Comparison of ENCODE assay signal across 13 cellular contexts in genomic region chr6:116385462-116385807, GRCh38. TPM values are rescaled to one million over a fixed set of nuclear protein-coding genes. Genes with fewer than 3 reads are reported as not detected.
DNase-seq lines count a peak whose midpoint lies in the region; ATAC-seq, FAIRE-seq and TF ChIP-seq lines count a peak whose summit lies in the region.
"Had no signal": no experiment of that assay in that cellular context is flagged by ENCODE, and none has a peak within 500 bp of the region (broad histone marks: within the 10 kb centered on the region; RNA-seq: fewer than 3 reads in every experiment).

No MANE protein-coding gene starts in this region.

- H3K14ac ChIP-seq in IMR-90 (replicated peaks; ENCODE audit: low read depth, low read length), result peak overlapping the region; percentile 48; the same call in 1 of the 2 replicates

- H3K27me3 ChIP-seq in IMR-90 (ENCODE audit: control insufficient read depth, insufficient read depth, low read length) (no peaks in the 10 kb centered on the region), brain microvascular endothelial cell (replicated peaks) (no peaks in the 10 kb centered on the region), right cardiac atrium (ENCODE audit: control insufficient read depth, insufficient read depth) (no peaks in the 10 kb centered on the region), sigmoid colon (no peaks in the 10 kb centered on the region)
- H3K27me3 ChIP-seq: testis had no signal

- H3K9me1 ChIP-seq in IMR-90 (ENCODE audit: insufficient read depth, low read length), result peaks cover 33% of the 10 kb centered on the region

- no peak for TF ChIP-seq CTCF in A549 (IDR thresholded peaks at IDR 0.05)
- no peak for TF ChIP-seq CTCF in IMR-90 (conservative IDR thresholded peaks at IDR 0.05; ENCODE audit: low read depth, low read length)
- no peak for TF ChIP-seq CTCF in brain microvascular endothelial cell (IDR thresholded peaks at IDR 0.05; ENCODE audit: low read depth, low read length, missing control alignments)
- no peak for TF ChIP-seq CTCF in sigmoid colon (IDR thresholded peaks at IDR 0.05)

- H3K4me2 ChIP-seq in A549, result peak overlapping the region; percentile 65
- H3K4me2 ChIP-seq in IMR-90 (ENCODE audit: low read depth, low read length), result peak overlapping the region; percentile 53

- peak overlapping the region; percentile 18; the same call in 1 of the 2 replicates for H3K4ac ChIP-seq in IMR-90 (ENCODE audit: low read depth, low read length)

- no peak overlapping the region for H3K56ac ChIP-seq in IMR-90 (ENCODE audit: extremely low read depth, insufficient read depth, low read length)

- H3K23ac ChIP-seq in IMR-90 (ENCODE audit: low read depth, low read length), result peak overlapping the region; percentile 55; the same call in 1 of the 2 replicates

- peak overlapping the region; percentile 0 for H2AK9ac ChIP-seq in IMR-90 (replicated peaks; ENCODE audit: low read depth, low read length, poor library complexity)

- no peak for TF ChIP-seq RAD21 in A549 (conservative IDR thresholded peaks at IDR 0.05 in 1 of 2, IDR thresholded peaks at IDR 0.05 in 1 of 2)
- no peak for TF ChIP-seq RAD21 in IMR-90 (IDR thresholded peaks at IDR 0.05; ENCODE audit: low read length)

- peaks cover 39 to 76% of the 10 kb centered on the region in 2 experiments for H3K79me1 ChIP-seq in IMR-90 (ENCODE audit: low read depth in 1 of 2, low read length in 2 of 2)

- intact Hi-C loops in IMR-90 (cut with micrococcal nuclease) (loop anchor here (5.0 kb wide), 1 partner anchor 127 kb away; the partner anchor contains the start of gene CALHM5), right cardiac atrium (cut with DNase I) (no loop called here), head of caudate nucleus (cut with DNase I) (no loop called here), sigmoid colon (cut with DNase I) (no loop called here)

- H2BK120ac ChIP-seq in IMR-90 (ENCODE audit: low read depth, low read length), result peak overlapping the region; percentile 13

- H2AK5ac ChIP-seq in IMR-90 (ENCODE audit: low read depth, low read length), result peak overlapping the region; percentile 47

- H2BK5ac ChIP-seq in IMR-90 (ENCODE audit: low read depth, low read length, poor library complexity, severe bottlenecking), result peak overlapping the region; percentile 74

- H4K8ac ChIP-seq in IMR-90 (ENCODE audit: low read depth in 2 of 2, low read length in 2 of 2), result peak overlapping the region in 1 of 2 experiments; percentile 48; a peak in 1 of 4 replicates

- BruUV-seq in IMR-90 (replicated peaks; lab: Mats Ljungman, UMichigan), result no TSS peak

- peak overlapping the region; percentile 45; the same call in 1 of the 3 replicates for H2BK15ac ChIP-seq in IMR-90 (ENCODE audit: low read depth, low read length)

- TF ChIP-seq POLR2A in A549 (IDR thresholded peaks at IDR 0.05; ENCODE audit: low read length) (no peak), IMR-90 (IDR thresholded peaks at IDR 0.05; ENCODE audit: low read depth, low read length) (no peak), sigmoid colon (IDR thresholded peaks at IDR 0.05) (no peak)

- dilution Hi-C loops in IMR-90 (cut with HindIII; ENCODE audit: low sequenced_read_pairs, unreplicated experiment), result no loop called here

- H3K9ac ChIP-seq in IMR-90 (ENCODE audit: low read depth, low read length), result no peak overlapping the region

- H3K27ac ChIP-seq in A549 (peak overlapping the region; percentile 24 to 76; a peak in 4 of 6 replicates), IMR-90 (ENCODE audit: insufficient read depth, low read length) (0 out of 2 replicates have a peak overlapping the region, but pooled peaks have one; percentile 15), brain microvascular endothelial cell (peak overlapping the region; percentile 89), right cardiac atrium (ENCODE audit: low read length) (no peak overlapping the region), sigmoid colon (no peak overlapping the region)
- H3K27ac ChIP-seq: prostate gland had no signal

- no peak overlapping the region for H2BK20ac ChIP-seq in IMR-90 (ENCODE audit: low read depth, low read length)

- no peak for DNase-seq in A549 (ENCODE audit: low read depth in 1 of 2, low spot score in 1 of 2)
- peak; percentile 82 for DNase-seq in IMR-90
- peak; percentile 45 for DNase-seq in brain microvascular endothelial cell
- no peak for DNase-seq in right cardiac atrium
- DNase-seq in head of caudate nucleus, result no peak
- DNase-seq in NCI-H446 treated with DMSO at 0.1 percent for 48 hours (lab: John Stamatoyannopoulos, UW), result no peak
- DNase-seq in sigmoid colon, result no peak
- DNase-seq: NCI-H1930, testis had no signal

- CTCF ChIA-PET in A549 (lab: Yijun Ruan, JAX), result no interaction called here
- CTCF ChIA-PET in IMR-90 (lab: Yijun Ruan, JAX), result no interaction called here

- H3K36me3 ChIP-seq in IMR-90 (ENCODE audit: control insufficient read depth, insufficient read depth, low read length) (no peaks in the 10 kb centered on the region), brain microvascular endothelial cell (replicated peaks) (no peaks in the 10 kb centered on the region), sigmoid colon (no peaks in the 10 kb centered on the region)
- H3K36me3 ChIP-seq: prostate gland had no signal

- no peak overlapping the region for H2AFZ ChIP-seq in IMR-90 (replicated peaks; ENCODE audit: low read length, poor library complexity)

- peaks cover 41% of the 10 kb centered on the region; the same call in 1 of the 2 replicates for H4K20me1 ChIP-seq in IMR-90 (ENCODE audit: insufficient read depth, low read length)

- TF ChIP-seq EP300 in A549 (IDR thresholded peaks at IDR 0.05) (no peak), sigmoid colon (IDR thresholded peaks at IDR 0.05) (no peak)

- peak overlapping the region; percentile 55; the same call in 1 of the 2 replicates for H4K5ac ChIP-seq in IMR-90 (ENCODE audit: low read depth, low read length)

- peak overlapping the region; percentile 37; the same call in 1 of the 2 replicates for H4K91ac ChIP-seq in IMR-90 (ENCODE audit: insufficient read depth, low read depth, low read length)

- ATAC-seq in A549 (peak in 1 of 2 experiments; percentile 35; a peak in 1 of 6 replicates), IMR-90 (ENCODE audit: low read depth) (peak; percentile 54), right cardiac atrium (peak; percentile 39 to 43), GM21360 (IDR thresholded peaks at IDR 0.05; ENCODE audit: unreplicated experiment) (no peak)

- peaks cover 47% of the 10 kb centered on the region for H3K4me1 ChIP-seq in A549
- H3K4me1 ChIP-seq in IMR-90 (ENCODE audit: control insufficient read depth, insufficient read depth, low read length), result peaks cover 22% of the 10 kb centered on the region
- peaks cover 9% of the 10 kb centered on the region for H3K4me1 ChIP-seq in right cardiac atrium (ENCODE audit: control insufficient read depth, insufficient read depth, low read length)
- H3K4me1 ChIP-seq in sigmoid colon, result peaks cover 0 to 24% (median 8%) of the 10 kb centered on the region in 4 donors
- H3K4me1 ChIP-seq: prostate gland had no signal

- no peak for FAIRE-seq in A549 (lab: Jason Lieb, UNC)
- FAIRE-seq: G401.6, TTC549 had no signal

- peak overlapping the region; percentile 38; the same call in 1 of the 2 replicates for H3K18ac ChIP-seq in IMR-90 (ENCODE audit: low read depth, low read length)

- in situ Hi-C loops in IMR-90 (cut with MboI; ENCODE audit: low sequenced_read_pairs), result no loop called here
- in situ Hi-C loops in brain microvascular endothelial cell (cut with HindIII; ENCODE audit: low pct_ligation_motif_present, low sequenced_read_pairs), result no loop called here

- WGBS in A549 (ENCODE audit: missing lambda C conversion rate), result 46% methylated on average over 1 of the region's 1 CpG
- WGBS in IMR-90 (ENCODE audit: extremely low coverage in 2 of 2, insufficient read length in 1 of 2), 2 experiments, result no CpG with 5 or more reads among the region's 1 CpG
- 59% methylated on average over 1 of the region's 1 CpG for WGBS in right cardiac atrium
- WGBS in sigmoid colon, 2 donors, result 72 to 80% methylated on average over 1 of the region's 1 CpG

- H3K4me3 ChIP-seq in A549 (no peak overlapping the region), IMR-90 (ENCODE audit: insufficient read depth, low read depth, low read length) (no peak overlapping the region), brain microvascular endothelial cell (ENCODE audit: low read depth, low read length) (no peak overlapping the region), right cardiac atrium (ENCODE audit: low read length) (no peak overlapping the region), sigmoid colon (no peak overlapping the region)
- H3K4me3 ChIP-seq: prostate gland, testis had no signal

- POLR2A ChIA-PET in A549 (lab: Yijun Ruan, JAX) (interaction anchor here (2.3 kb wide), 1 partner anchor 14 kb away, joined by 7 read pairs; no protein-coding TSS in a partner anchor), IMR-90 (lab: Charles Lee; ENCODE audit: unreplicated experiment) (no interaction called here)

- H3K9me3 ChIP-seq in A549, result no peaks in the 10 kb centered on the region
- no peaks in the 10 kb centered on the region for H3K9me3 ChIP-seq in IMR-90 (ENCODE audit: control insufficient read depth, insufficient read depth, low read length)
- H3K9me3 ChIP-seq in right cardiac atrium (ENCODE audit: control insufficient read depth, low read length), result no peaks in the 10 kb centered on the region
- no peaks in the 10 kb centered on the region for H3K9me3 ChIP-seq in sigmoid colon
- H3K9me3 ChIP-seq: prostate gland, testis had no signal

TF ChIP-seq in A549, 52 proteins besides CTCF, POLR2A, EP300 and RAD21 (continues in another document):
- TF ChIP-seq NR3C1 (IDR thresholded peaks at IDR 0.05), result no peak
- no peak for TF ChIP-seq CBX2 (IDR thresholded peaks at IDR 0.05; ENCODE audit: borderline replicate concordance, low read depth)
- TF ChIP-seq TFCP2L1 (CRISPR knock-in tag; IDR thresholded peaks at IDR 0.05), result no peak

RNA-seq across cellular contexts. Expression of gene DSE, which starts 14.7 kb away (rescaled TPM):
- polyA plus RNA-seq in A549 (2011; rRNA removed) (20.2 and 26.8 TPM in 2 replicates), A549 (2017; fragmentation: RNase III; extraction: RNeasy Plus Mini Kit Qiagen cat#74134 plus additional on column Dnase treatment) (15.7 to 23.4 TPM (median 22.7 TPM) in 3 replicates), IMR-90 (2012; rRNA removed) (43.9 and 48.0 TPM in 2 replicates), right cardiac atrium (6.9 TPM), sigmoid colon (1 to 10 TPM; 2.5 to 7.6 (median 5.4) TPM)
- 4.9 and 6.5 TPM in 2 replicates for polyA plus RNA-seq in A549 (2012; cell fraction: cytosol; rRNA removed)
- polyA plus RNA-seq in A549 (2012; cell fraction: nucleus; rRNA removed), result 7.2 and 7.3 TPM in 2 replicates
- 27.5 and 30.0 TPM in 2 replicates for polyA minus RNA-seq in A549 (2011; rRNA and poly(A)+ RNA removed)
- total RNA-seq in IMR-90 (2012; rRNA removed) (132 and 154 TPM in 2 replicates), right cardiac atrium (10 to 100 TPM; 16.5 to 34.3 (median 24.9) TPM), sigmoid colon (10 to 100 TPM; 17.9 to 29.5 (median 25.6) TPM)
- 19.3 and 19.7 TPM in 2 replicates for polyA plus RNA-seq in IMR-90 (2012; cell fraction: cytosol; rRNA removed)
- polyA plus RNA-seq in IMR-90 (2012; cell fraction: nucleus; rRNA removed; ENCODE audit: low replicate concordance), result 23.4 and 39.5 TPM in 2 replicates

Comparison
In these comparisons a context has a peak if more than half of its experiments do, and no peak if none do; other contexts are left out.
1. DNase-seq: peak in IMR-90 (single experiment) and brain microvascular endothelial cell (single experiment); none in A549 (0 of 2), right cardiac atrium (0 of 3), head of caudate nucleus (0 of 42), NCI-H446 treated with DMSO at 0.1 percent for 48 hours (single experiment) and sigmoid colon (single experiment).
2. H3K27ac ChIP-seq: peak in A549 (2 of 2), IMR-90 (single experiment) and brain microvascular endothelial cell (single experiment); none in right cardiac atrium (single experiment) and sigmoid colon (0 of 4).